Comparison of ENCODE assay signal across 8 cellular contexts in the genomic region with DNA sequence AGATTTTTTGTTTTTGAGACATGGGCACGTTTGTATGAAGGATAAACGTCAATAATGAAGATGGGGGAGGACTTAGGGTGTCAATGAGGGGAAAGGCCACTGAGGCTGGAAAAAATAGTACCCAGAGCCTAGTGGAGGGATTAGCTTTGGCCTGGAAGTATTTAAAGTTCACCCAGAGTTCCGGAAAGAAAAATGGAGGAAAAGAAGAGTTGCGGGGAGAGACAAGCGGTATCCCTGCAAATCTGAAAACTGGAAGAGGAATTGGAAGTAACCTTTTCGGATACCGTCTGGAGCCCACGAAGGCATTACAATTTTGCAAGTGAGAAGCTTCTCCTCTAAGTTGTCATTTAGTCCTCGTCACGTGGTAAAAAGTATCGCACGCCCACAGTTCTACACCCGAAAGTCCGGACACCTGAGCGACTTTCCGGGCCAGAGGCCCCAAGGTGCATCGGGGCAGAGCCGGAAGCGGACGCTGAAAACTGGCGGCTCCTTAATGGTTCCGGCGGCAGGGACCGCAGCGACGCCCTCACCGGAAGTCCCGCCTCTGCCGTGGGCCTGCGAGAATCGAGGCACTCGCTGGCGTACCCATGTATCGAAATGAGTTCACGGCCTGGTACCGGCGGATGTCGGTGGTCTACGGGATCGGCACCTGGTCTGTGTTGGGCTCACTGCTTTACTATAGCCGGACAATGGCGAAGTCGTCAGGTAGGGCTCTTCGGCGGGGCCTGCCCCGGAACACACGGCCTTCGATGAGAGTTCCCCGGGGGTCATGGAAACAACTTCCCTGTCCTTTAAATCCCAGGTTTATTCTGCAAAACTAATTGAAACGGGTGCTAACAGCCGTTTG. TPM values are rescaled to one million over a fixed set of nuclear protein-coding genes. Genes with fewer than 3 reads are reported as not detected.
DNase-seq lines count a peak whose midpoint lies in the region; ATAC-seq and TF ChIP-seq lines count a peak whose summit lies in the region.

A gene with protein sequence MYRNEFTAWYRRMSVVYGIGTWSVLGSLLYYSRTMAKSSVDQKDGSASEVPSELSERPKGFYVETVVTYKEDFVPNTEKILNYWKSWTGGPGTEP (plus strand): TSS at position 541 of the 847 bp plus-strand sequence. CDS start 47 bp downstream, at position 588.

- peak within 1 kb of the TSS; percentile 93 to 99 (median 97) for H3K27ac Mint-ChIP-seq in CD14-positive monocyte

- H3K4me1 Mint-ChIP-seq in CD14-positive monocyte, result peaks cover 28% of the 10 kb centered on the region

- peaks cover 0 to 4% (median 0%) of the 10 kb centered on the region in 7 donors for H3K9me3 Mint-ChIP-seq in CD14-positive monocyte

- peak; percentile 62 for TF ChIP-seq POLR2A in right lobe of liver (IDR thresholded peaks at IDR 0.05)

- H3K36me3 Mint-ChIP-seq in CD14-positive monocyte, result peaks cover 20 to 31% of the 10 kb centered on the region in 2 donors

- DNase-seq in CD14-positive monocyte (ENCODE audit: low spot score), result peak; percentile 81
- DNase-seq in NCI-H82 (lab: John Stamatoyannopoulos, UW), result peak; percentile 97
- DNase-seq in activated CD4-positive, alpha-beta T cell treated with anti-CD3 and anti-CD28 coated beads, Interleukin-2, amount 50 U/mL, for 48 hours, result peak; percentile 95 to 96
- DNase-seq in dorsolateral prefrontal cortex, result peak; percentile 82 to 93 (median 90)
- peak; percentile 96 to 97 (median 97) for DNase-seq in right lobe of liver
- DNase-seq in stimulated activated CD4-positive, alpha-beta T cell treated with anti-CD3 and anti-CD28 coated beads, Interleukin-4, amount 100 ng/mL, for 4 hours, result peak; percentile 92 to 93

- H3K9me3 ChIP-seq in right lobe of liver, result no peaks in the 10 kb centered on the region

- peak within 1 kb of the TSS; percentile 56 to 98 (median 84) for H3K4me3 ChIP-seq in dorsolateral prefrontal cortex
- H3K4me3 ChIP-seq in right lobe of liver, result peak within 1 kb of the TSS; percentile 69 to 75 (median 73)

- no peaks in the 10 kb centered on the region for H3K27me3 ChIP-seq in dorsolateral prefrontal cortex
- H3K27me3 ChIP-seq in right lobe of liver, result no peaks in the 10 kb centered on the region

- peaks cover 3 to 21% (median 7%) of the 10 kb centered on the region in 4 donors for H3K36me3 ChIP-seq in right lobe of liver

- ATAC-seq in GM19397 (IDR thresholded peaks at IDR 0.05; ENCODE audit: unreplicated experiment), result peak; percentile 99
- peak; percentile 98 for ATAC-seq in HG03571 (IDR thresholded peaks at IDR 0.05; ENCODE audit: unreplicated experiment)
- peak; percentile 99 to 100 (median 100) for ATAC-seq in right lobe of liver

- TF ChIP-seq CTCF in CD14-positive monocyte (IDR thresholded peaks at IDR 0.05) (no peak), dorsolateral prefrontal cortex (IDR thresholded peaks at IDR 0.05 in 54 of 56, conservative IDR thresholded peaks at IDR 0.05 in 2 of 56; ENCODE audit: low read depth in 1 of 56, partially characterized antibody in 56 of 56) (peak in 26 of 56 donors; percentile 12 to 57 (median 32)), right lobe of liver (IDR thresholded peaks at IDR 0.05) (no peak)

- WGBS in right lobe of liver (ENCODE audit: insufficient coverage, low coverage, low lambda C conversion rate, missing lambda C conversion rate), result 0% methylated on average over 20 of the region's 51 CpGs

- H3K27ac ChIP-seq in dorsolateral prefrontal cortex (peak within 1 kb of the TSS in 58 of 59 donors; percentile 43 to 95 (median 85)), right lobe of liver (peak within 1 kb of the TSS; percentile 31 to 77 (median 70))

- H3K27me3 Mint-ChIP-seq in CD14-positive monocyte (ENCODE audit: low read depth in 3 of 3), result peaks cover 0 to 2% (median 0%) of the 10 kb centered on the region in 3 donors

- intact Hi-C loops in CD14-positive monocyte (cut with micrococcal nuclease), result loop anchor here (5.0 to 10.0 kb wide), 2 partner anchors 60 to 228 kb away; a partner anchor contains a TSS
- intact Hi-C loops in dorsolateral prefrontal cortex (cut with DNase I), result loop anchor here (2.0 to 5.0 kb wide), 3 partner anchors 60 to 225 kb away; a partner anchor contains a TSS
- intact Hi-C loops in right lobe of liver (cut with DNase I), result no loop called here

- H3K4me3 Mint-ChIP-seq in CD14-positive monocyte, result peak within 1 kb of the TSS; percentile 92

- peaks cover 0 to 6% (median 2%) of the 10 kb centered on the region in 4 donors for H3K4me1 ChIP-seq in right lobe of liver

RNA-seq across cellular contexts. Expression of the gene that starts here (rescaled TPM):
- polyA plus RNA-seq in CD14-positive monocyte, result 100 to 1,000 TPM; 176 to 206 TPM
- total RNA-seq in dorsolateral prefrontal cortex, result 10 to 100 TPM; 26.9 to 78.9 (median 54.7) TPM
- total RNA-seq in right lobe of liver, result 100 to 1,000 TPM in 1 of 6 experiments, 10 to 100 TPM in 5; 38.5 to 104 (median 42.4) TPM

Comparison
In these comparisons a context has a peak if more than half of its experiments do, and no peak if none do; other contexts are left out.
1. Peak in every context shown above with its lines: DNase-seq, ATAC-seq, H3K4me3 ChIP-seq and H3K27ac ChIP-seq.
2. intact Hi-C loops: an anchor here in CD14-positive monocyte (5.0 to 10.0 kb wide) and dorsolateral prefrontal cortex (2.0 to 5.0 kb wide); none called in right lobe of liver.